Comparison of ENCODE assay signal across 12 cellular contexts in the genomic region with DNA sequence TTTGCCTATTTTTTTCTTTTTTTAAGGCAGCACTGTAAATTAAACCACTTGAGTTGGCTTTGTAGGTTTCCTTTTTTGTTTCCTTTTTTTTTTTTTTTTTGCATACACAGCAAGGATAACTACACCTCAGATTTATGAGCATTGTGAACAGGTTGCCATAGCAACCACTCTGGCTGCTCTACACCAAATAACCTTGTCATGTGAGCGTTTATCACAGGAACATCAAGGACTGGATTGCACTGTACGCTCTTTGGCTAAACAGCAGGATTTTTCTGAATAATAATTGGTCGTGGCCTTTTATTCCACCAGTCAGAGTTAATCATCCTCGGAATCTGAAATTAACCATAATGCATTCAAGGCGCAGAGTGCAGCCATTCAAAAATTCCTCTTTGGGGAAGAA.
DNase-seq lines count a peak whose midpoint lies in the region; ATAC-seq, FAIRE-seq and TF ChIP-seq lines count a peak whose summit lies in the region.
"Had no signal": no experiment of that assay in that cellular context is flagged by ENCODE, and none has a peak within 500 bp of the region (broad histone marks: within the 10 kb centered on the region; RNA-seq: fewer than 3 reads in every experiment).

No MANE protein-coding gene starts in this region.

- no peak for TF ChIP-seq CTCF in glutamatergic neuron (IDR thresholded peaks at IDR 0.05; ENCODE audit: partially characterized antibody, unreplicated experiment)

- H3K9me3 Mint-ChIP-seq in glutamatergic neuron (ENCODE audit: unreplicated experiment), result no peaks in the 10 kb centered on the region
- H3K9me3 Mint-ChIP-seq in activated naive CD4-positive, alpha-beta T cell treated with anti-CD3 and anti-CD28 coated beads, Interleukin-2, amount 50 U/mL, for 72 hours, result peaks cover 0 to 3% of the 10 kb centered on the region in 2 donors
- H3K9me3 Mint-ChIP-seq: activated CD4-positive, alpha-beta T cell treated with anti-CD3 and anti-CD28 coated beads, Interleukin-2, amount 10 ng/mL, durations not matched to agents 7 days and 5 days; activated naive CD4-positive, alpha-beta T cell treated with anti-CD3 and anti-CD28 coated beads, Interleukin-2, amount 10 ng/mL, durations not matched to agents 7 days and 5 days had no signal

- no peak overlapping the region for H3K4me3 Mint-ChIP-seq in glutamatergic neuron (ENCODE audit: unreplicated experiment)
- H3K4me3 Mint-ChIP-seq: activated CD4-positive, alpha-beta T cell treated with anti-CD3 and anti-CD28 coated beads, Interleukin-2, amount 10 ng/mL, durations not matched to agents 7 days and 5 days; activated naive CD4-positive, alpha-beta T cell treated with anti-CD3 and anti-CD28 coated beads, Interleukin-2, amount 10 ng/mL, durations not matched to agents 7 days and 5 days had no signal

- peaks cover 3% of the 10 kb centered on the region for H3K27me3 Mint-ChIP-seq in glutamatergic neuron (ENCODE audit: unreplicated experiment)
- H3K27me3 Mint-ChIP-seq: activated naive CD4-positive, alpha-beta T cell treated with anti-CD3 and anti-CD28 coated beads, Interleukin-2, amount 10 ng/mL, durations not matched to agents 7 days and 5 days had no signal

- H3K27ac Mint-ChIP-seq in glutamatergic neuron (ENCODE audit: unreplicated experiment), result no peak overlapping the region
- no peak overlapping the region for H3K27ac Mint-ChIP-seq in activated naive CD4-positive, alpha-beta T cell treated with anti-CD3 and anti-CD28 coated beads, Interleukin-2, amount 50 U/mL, for 72 hours
- H3K27ac Mint-ChIP-seq: activated CD4-positive, alpha-beta T cell treated with anti-CD3 and anti-CD28 coated beads, Interleukin-2, amount 10 ng/mL, durations not matched to agents 7 days and 5 days; activated naive CD4-positive, alpha-beta T cell treated with anti-CD3 and anti-CD28 coated beads, Interleukin-2, amount 10 ng/mL, durations not matched to agents 7 days and 5 days had no signal

- DNase-seq in COLO668 (lab: John Stamatoyannopoulos, UW; ENCODE audit: unreplicated experiment) (peak; percentile 70), NCI-H1105 treated with DMSO at 0.1 percent for 48 hours (lab: John Stamatoyannopoulos, UW) (peak; percentile 99), RPMI7951 (ENCODE audit: low read depth) (peak; percentile 45), glutamatergic neuron (no peak)
- DNase-seq in activated T-cell treated with anti-CD3 and anti-CD28 coated beads, Interleukin-2, amount 50 U/mL, for 1 hour, result no peak
- no peak for DNase-seq in activated naive CD4-positive, alpha-beta T cell treated with anti-CD3 and anti-CD28 coated beads, Interleukin-2, amount 50 U/mL, for 72 hours (ENCODE audit: low spot score in 2 of 2)
- DNase-seq: activated CD4-positive, alpha-beta T cell treated with anti-CD3 and anti-CD28 coated beads, Interleukin-2, amount 10 ng/mL, durations not matched to agents 7 days and 5 days; activated naive CD4-positive, alpha-beta T cell treated with anti-CD3 and anti-CD28 coated beads, Interleukin-2, amount 10 ng/mL, durations not matched to agents 7 days and 5 days; MV-4-11 had no signal

- no peaks in the 10 kb centered on the region for H3K36me3 Mint-ChIP-seq in glutamatergic neuron (ENCODE audit: unreplicated experiment)
- H3K36me3 Mint-ChIP-seq in activated naive CD4-positive, alpha-beta T cell treated with anti-CD3 and anti-CD28 coated beads, Interleukin-2, amount 50 U/mL, for 72 hours, result no peaks in the 10 kb centered on the region
- H3K36me3 Mint-ChIP-seq: activated naive CD4-positive, alpha-beta T cell treated with anti-CD3 and anti-CD28 coated beads, Interleukin-2, amount 10 ng/mL, durations not matched to agents 7 days and 5 days had no signal

- H3K4me1 Mint-ChIP-seq in glutamatergic neuron (ENCODE audit: low read depth, unreplicated experiment), result peaks cover 1% of the 10 kb centered on the region
- H3K4me1 Mint-ChIP-seq: activated CD4-positive, alpha-beta T cell treated with anti-CD3 and anti-CD28 coated beads, Interleukin-2, amount 10 ng/mL, durations not matched to agents 7 days and 5 days; activated naive CD4-positive, alpha-beta T cell treated with anti-CD3 and anti-CD28 coated beads, Interleukin-2, amount 10 ng/mL, durations not matched to agents 7 days and 5 days had no signal

- FAIRE-seq in islet of Langerhans (lab: Jason Lieb, UNC), result peak; percentile 100
- FAIRE-seq: GM19239 had no signal

- no peak for ATAC-seq in HG02623 (IDR thresholded peaks at IDR 0.05; ENCODE audit: unreplicated experiment)
- ATAC-seq in activated naive CD4-positive, alpha-beta T cell treated with anti-CD3 and anti-CD28 coated beads, Interleukin-2, amount 50 U/mL, for 72 hours, result no peak

Comparison
In these comparisons a context has a peak if more than half of its experiments do, and no peak if none do; other contexts are left out.
1. DNase-seq: peak in COLO668 (single experiment), NCI-H1105 treated with DMSO at 0.1 percent for 48 hours (single experiment) and RPMI7951 (single experiment); none in activated T-cell treated with anti-CD3 and anti-CD28 coated beads, Interleukin-2, amount 50 U/mL, for 1 hour (single experiment), glutamatergic neuron (single experiment) and activated naive CD4-positive, alpha-beta T cell treated with anti-CD3 and anti-CD28 coated beads, Interleukin-2, amount 50 U/mL, for 72 hours (0 of 2).